In the genomic region with DNA sequence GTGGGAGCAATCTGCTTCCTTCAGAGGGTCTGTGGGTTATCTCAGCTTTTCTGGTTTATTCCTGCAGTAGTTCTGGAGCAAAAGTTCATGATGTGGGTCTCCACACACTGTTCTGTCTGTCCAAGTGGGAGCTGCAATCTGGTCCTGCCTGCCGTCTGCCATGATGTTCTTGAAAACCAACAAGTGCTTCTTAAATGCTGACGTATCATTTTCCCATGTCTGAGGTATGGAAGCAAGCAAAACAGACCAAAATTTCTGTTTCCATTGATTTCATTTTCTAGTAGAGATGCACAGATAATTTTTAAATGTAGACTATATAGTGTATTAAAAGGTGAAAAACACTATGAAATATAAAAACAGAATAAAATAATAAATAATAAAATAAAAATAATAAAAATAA, we compare ENCODE assay signal across 29 cellular contexts.
"Had no signal": no experiment of that assay in that cellular context is flagged by ENCODE, and none has a peak within 500 bp of the region (broad histone marks: within the 10 kb centered on the region; RNA-seq: fewer than 3 reads in every experiment).

No MANE protein-coding gene starts in this region.

- H3K9me3 Mint-ChIP-seq: natural killer cell treated with Interleukin-12 subunit alpha and Interleukin-12 subunit beta and Interleukin-15 and Interleukin-18, amount 100 ng/mL, for 72 hours; stimulated activated naive CD8-positive, alpha-beta T cell treated with anti-CD3 and anti-CD28 coated beads, Interleukin-15, Interleukin-2, amounts not matched to agents 100 ng/mL and 50 ng/mL, for 24 hours had no signal

- H3K36me3 Mint-ChIP-seq: activated naive CD8-positive, alpha-beta T cell; memory B cell had no signal

- H3K4me3 ChIP-seq: adrenal gland, ascending aorta, ovary, prostate gland, tibial artery had no signal

- H3K4me1 ChIP-seq: adrenal gland, ascending aorta, prostate gland, tibial artery had no signal

- H3K4me3 Mint-ChIP-seq: activated CD4-positive, alpha-beta T cell treated with anti-CD3 and anti-CD28 coated beads for 36 hours; activated naive CD8-positive, alpha-beta T cell; activated T-cell treated with anti-CD3 and anti-CD28 coated beads, Interleukin-2, amount 50 U/mL, for 24 hours; activated T-helper 17 cell treated with anti-CD3 and anti-CD28 coated beads, Interleukin-2, amount 50 U/mL, for 72 hours; central memory CD8-positive, alpha-beta T cell; memory B cell; natural killer cell treated with Interleukin-12 subunit alpha and Interleukin-12 subunit beta and Interleukin-15 and Interleukin-18, amount 100 ng/mL, for 72 hours; stimulated activated naive CD8-positive, alpha-beta T cell treated with anti-CD3 and anti-CD28 coated beads, Interleukin-15, Interleukin-2, amounts not matched to agents 100 ng/mL and 50 ng/mL, for 24 hours had no signal

- H3K36me3 ChIP-seq: adrenal gland, ascending aorta, brain microvascular endothelial cell, neutrophil, ovary, prostate gland, tibial artery had no signal

- H3K27me3 ChIP-seq: adrenal gland, ascending aorta, neutrophil, ovary had no signal

- DNase-seq: activated CD4-positive, alpha-beta T cell treated with anti-CD3 and anti-CD28 coated beads for 36 hours; activated CD4-positive, alpha-beta T cell treated with anti-CD3 and anti-CD28 coated beads, Interleukin-2, amount 50 U/mL, for 4 hours; activated CD8-positive, alpha-beta memory T cell treated with anti-CD3 and anti-CD28 coated beads for 24 hours; activated CD8-positive, alpha-beta memory T cell treated with anti-CD3 and anti-CD28 coated beads, Interleukin-2, amount 50 U/mL, for 4 hours; activated T-cell treated with anti-CD3 and anti-CD28 coated beads, Interleukin-2, amount 50 U/mL, for 24 hours; adrenal gland; brain microvascular endothelial cell; effector memory CD4-positive, alpha-beta T cell; hypothalamus; left cardiac atrium; ovary; stimulated activated CD4-positive, alpha-beta T cell treated with anti-CD3 and anti-CD28 coated beads, Interleukin-12 subunit alpha, Interleukin-12 subunit beta, amount 100 ng/mL, for 4 hours; stimulated activated CD4-positive, alpha-beta T cell treated with anti-CD3 and anti-CD28 coated beads, Interleukin-4, amount 100 ng/mL, for 4 hours; substantia nigra; T-helper 9 cell; tibial artery had no signal

- H3K9me3 ChIP-seq: adrenal gland, ascending aorta, neutrophil, ovary, prostate gland, tibial artery had no signal

- FAIRE-seq: colon, endothelial cell of umbilical vein, islet of Langerhans, urothelium cell line had no signal

- H3K4me1 Mint-ChIP-seq: activated T-helper 17 cell treated with anti-CD3 and anti-CD28 coated beads, Interleukin-2, amount 50 U/mL, for 72 hours; central memory CD8-positive, alpha-beta T cell; memory B cell had no signal

- H3K27ac Mint-ChIP-seq: activated CD4-positive, alpha-beta T cell treated with anti-CD3 and anti-CD28 coated beads for 36 hours; activated naive CD8-positive, alpha-beta T cell; activated T-cell treated with anti-CD3 and anti-CD28 coated beads, Interleukin-2, amount 50 U/mL, for 24 hours; activated T-helper 17 cell treated with anti-CD3 and anti-CD28 coated beads, Interleukin-2, amount 50 U/mL, for 72 hours; memory B cell; natural killer cell treated with Interleukin-12 subunit alpha and Interleukin-12 subunit beta and Interleukin-15 and Interleukin-18, amount 100 ng/mL, for 72 hours; stimulated activated naive CD8-positive, alpha-beta T cell treated with anti-CD3 and anti-CD28 coated beads, Interleukin-15, Interleukin-2, amounts not matched to agents 100 ng/mL and 50 ng/mL, for 24 hours had no signal

- H3K27ac ChIP-seq: adrenal gland, ascending aorta, brain microvascular endothelial cell, neutrophil, ovary, prostate gland, tibial artery had no signal
